9 cellular contexts compared by ENCODE assay signal in genomic region chr5:122415481-122416120, GRCh38.
DNase-seq lines count a peak whose midpoint lies in the region; ATAC-seq, FAIRE-seq and TF ChIP-seq lines count a peak whose summit lies in the region.
"Had no signal": no experiment of that assay in that cellular context is flagged by ENCODE, and none has a peak within 500 bp of the region (broad histone marks: within the 10 kb centered on the region; RNA-seq: fewer than 3 reads in every experiment).

No MANE protein-coding gene starts in this region.

- peak; percentile 73 for ATAC-seq in HG02840 (IDR thresholded peaks at IDR 0.05; ENCODE audit: low FRiP score, unreplicated experiment)

- WGBS in ovary, 3 donors, result 43 to 46% (median 46%) methylated on average over 9 of the region's 9 CpGs

- FAIRE-seq in GM18507 (lab: Jason Lieb, UNC), result peak; percentile 69

- peaks cover 10% of the 10 kb centered on the region for H3K4me1 ChIP-seq in ovary (ENCODE audit: insufficient read depth)

- no peak for TF ChIP-seq EP300 in ovary (IDR thresholded peaks at IDR 0.05)

- DNase-seq in AG20443 (ENCODE audit: low spot score), result peak; percentile 83
- DNase-seq in GM18507 (ENCODE audit: extremely low spot score, insufficient read length, low read depth), result no peak
- peak; percentile 51 for DNase-seq in NB4 (ENCODE audit: low read depth)
- DNase-seq in SW480 (ENCODE audit: low spot score), result peak; percentile 54
- DNase-seq in germinal center (ENCODE audit: low spot score), result peak; percentile 6
- peak; percentile 60 to 77 (median 67) for DNase-seq in ovary
- DNase-seq in activated naive CD4-positive, alpha-beta T cell (lab: John Stamatoyannopoulos, UW), result no peak

- intact Hi-C loops in ovary (cut with DNase I), result loop anchor here in 3 of 4 donors (5.0 to 10.0 kb wide), 4 partner anchors 82 to 321 kb away; no protein-coding TSS in a partner anchor

- TF ChIP-seq CTCF in NB4 (IDR thresholded peaks at IDR 0.05; ENCODE audit: low read depth, low read length) (peak; percentile 37), ovary (IDR thresholded peaks at IDR 0.05) (peak; percentile 67 to 71 (median 69))

- H3K4me3 ChIP-seq in NB4 (ENCODE audit: low read depth, low read length), result no peak overlapping the region
- H3K4me3 ChIP-seq in ovary, result no peak overlapping the region

- H3K27me3 ChIP-seq in ovary, result no peaks in the 10 kb centered on the region
- H3K27me3 ChIP-seq: neutrophil had no signal

- no peaks in the 10 kb centered on the region for H3K9me3 ChIP-seq in ovary
- H3K9me3 ChIP-seq: neutrophil had no signal

- TF ChIP-seq POLR2A in NB4 (IDR thresholded peaks at IDR 0.05; ENCODE audit: extremely low read depth, insufficient read length) (no peak), ovary (IDR thresholded peaks at IDR 0.05) (no peak)

- H3K36me3 ChIP-seq in ovary, result no peaks in the 10 kb centered on the region
- H3K36me3 ChIP-seq: neutrophil had no signal

- H3K27ac ChIP-seq in ovary, result peak overlapping the region in 1 of 2 donors; percentile 41
- H3K27ac ChIP-seq: neutrophil had no signal

Comparison
In these comparisons a context has a peak if more than half of its experiments do, and no peak if none do; other contexts are left out.
1. DNase-seq: peak in AG20443 (single experiment), NB4 (single experiment), SW480 (single experiment), germinal center (single experiment) and ovary (5 of 5); none in GM18507 (single experiment) and activated naive CD4-positive, alpha-beta T cell (0 of 4).